1 cellular context compared by ENCODE assay signal in the genomic region with DNA sequence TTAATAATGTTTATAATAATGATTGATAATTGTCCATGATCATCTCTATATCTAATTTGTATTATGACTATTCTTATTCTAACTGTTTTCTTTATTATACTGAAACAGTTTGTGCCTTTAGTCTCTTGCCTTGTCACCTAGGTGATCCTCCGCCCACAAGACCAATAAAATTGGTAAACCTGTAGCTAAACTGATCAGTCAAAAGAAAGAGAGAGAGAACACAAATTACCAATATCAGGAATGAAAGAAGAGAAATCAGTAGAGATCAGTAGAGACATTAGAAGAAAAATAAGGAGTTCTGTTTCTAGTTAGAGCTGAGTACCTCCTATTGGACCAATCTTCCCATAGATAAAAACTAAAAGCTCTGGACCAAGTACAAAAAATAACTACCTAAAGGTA.
TF ChIP-seq lines count a peak whose summit lies in the region.

No MANE protein-coding gene starts in this region.

TF ChIP-seq in GM12878, 131 proteins besides CTCF, POLR2A, EP300 and RAD21:
- TF ChIP-seq, protein P1, sequence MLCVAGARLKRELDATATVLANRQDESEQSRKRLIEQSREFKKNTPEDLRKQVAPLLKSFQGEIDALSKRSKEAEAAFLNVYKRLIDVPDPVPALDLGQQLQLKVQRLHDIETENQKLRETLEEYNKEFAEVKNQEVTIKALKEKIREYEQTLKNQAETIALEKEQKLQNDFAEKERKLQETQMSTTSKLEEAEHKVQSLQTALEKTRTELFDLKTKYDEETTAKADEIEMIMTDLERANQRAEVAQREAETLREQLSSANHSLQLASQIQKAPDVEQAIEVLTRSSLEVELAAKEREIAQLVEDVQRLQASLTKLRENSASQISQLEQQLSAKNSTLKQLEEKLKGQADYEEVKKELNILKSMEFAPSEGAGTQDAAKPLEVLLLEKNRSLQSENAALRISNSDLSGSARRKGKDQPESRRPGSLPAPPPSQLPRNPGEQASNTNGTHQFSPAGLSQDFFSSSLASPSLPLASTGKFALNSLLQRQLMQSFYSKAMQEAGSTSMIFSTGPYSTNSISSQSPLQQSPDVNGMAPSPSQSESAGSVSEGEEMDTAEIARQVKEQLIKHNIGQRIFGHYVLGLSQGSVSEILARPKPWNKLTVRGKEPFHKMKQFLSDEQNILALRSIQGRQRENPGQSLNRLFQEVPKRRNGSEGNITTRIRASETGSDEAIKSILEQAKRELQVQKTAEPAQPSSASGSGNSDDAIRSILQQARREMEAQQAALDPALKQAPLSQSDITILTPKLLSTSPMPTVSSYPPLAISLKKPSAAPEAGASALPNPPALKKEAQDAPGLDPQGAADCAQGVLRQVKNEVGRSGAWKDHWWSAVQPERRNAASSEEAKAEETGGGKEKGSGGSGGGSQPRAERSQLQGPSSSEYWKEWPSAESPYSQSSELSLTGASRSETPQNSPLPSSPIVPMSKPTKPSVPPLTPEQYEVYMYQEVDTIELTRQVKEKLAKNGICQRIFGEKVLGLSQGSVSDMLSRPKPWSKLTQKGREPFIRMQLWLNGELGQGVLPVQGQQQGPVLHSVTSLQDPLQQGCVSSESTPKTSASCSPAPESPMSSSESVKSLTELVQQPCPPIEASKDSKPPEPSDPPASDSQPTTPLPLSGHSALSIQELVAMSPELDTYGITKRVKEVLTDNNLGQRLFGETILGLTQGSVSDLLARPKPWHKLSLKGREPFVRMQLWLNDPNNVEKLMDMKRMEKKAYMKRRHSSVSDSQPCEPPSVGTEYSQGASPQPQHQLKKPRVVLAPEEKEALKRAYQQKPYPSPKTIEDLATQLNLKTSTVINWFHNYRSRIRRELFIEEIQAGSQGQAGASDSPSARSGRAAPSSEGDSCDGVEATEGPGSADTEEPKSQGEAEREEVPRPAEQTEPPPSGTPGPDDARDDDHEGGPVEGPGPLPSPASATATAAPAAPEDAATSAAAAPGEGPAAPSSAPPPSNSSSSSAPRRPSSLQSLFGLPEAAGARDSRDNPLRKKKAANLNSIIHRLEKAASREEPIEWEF (IDR thresholded peaks at IDR 0.05; ENCODE audit: insufficient replicate concordance, low read depth, low read length), result peak; percentile 45
- TF ChIP-seq CBX5 (IDR thresholded peaks at IDR 0.05; ENCODE audit: low read depth), result no peak
